10 cellular contexts compared by ENCODE assay signal in genomic region chr1:232655041-232655745, GRCh38. TPM values are rescaled to one million over a fixed set of nuclear protein-coding genes. Genes with fewer than 3 reads are reported as not detected.
DNase-seq lines count a peak whose midpoint lies in the region; ATAC-seq and TF ChIP-seq lines count a peak whose summit lies in the region.
"Had no signal": no experiment of that assay in that cellular context is flagged by ENCODE, and none has a peak within 500 bp of the region (broad histone marks: within the 10 kb centered on the region; RNA-seq: fewer than 3 reads in every experiment).

No MANE protein-coding gene starts in this region.

- H3K27me3 Mint-ChIP-seq in natural killer cell (ENCODE audit: low read depth in 2 of 2) (peaks cover 11 to 39% of the 10 kb centered on the region in 2 donors), osteocyte (ENCODE audit: unreplicated experiment) (peaks cover 39% of the 10 kb centered on the region)

- H3K9me3 Mint-ChIP-seq in natural killer cell (no peaks in the 10 kb centered on the region), osteocyte (ENCODE audit: unreplicated experiment) (no peaks in the 10 kb centered on the region)

- intact Hi-C loops in natural killer cell (cut with micrococcal nuclease) = no loop called here

- H3K27ac Mint-ChIP-seq in natural killer cell (no peak overlapping the region), osteocyte (ENCODE audit: unreplicated experiment) (no peak overlapping the region)

- H3K4me3 Mint-ChIP-seq in natural killer cell = no peak overlapping the region
- H3K4me3 Mint-ChIP-seq in osteocyte (ENCODE audit: unreplicated experiment) = no peak overlapping the region

- H3K36me3 Mint-ChIP-seq in natural killer cell = no peaks in the 10 kb centered on the region
- no peaks in the 10 kb centered on the region for H3K36me3 Mint-ChIP-seq in osteocyte (ENCODE audit: unreplicated experiment)

- TF ChIP-seq CTCF in natural killer cell (IDR thresholded peaks at IDR 0.05) = no peak
- no peak for TF ChIP-seq CTCF in osteocyte (IDR thresholded peaks at IDR 0.05)

- ATAC-seq in GM19043 (IDR thresholded peaks at IDR 0.05; ENCODE audit: low read depth, unreplicated experiment) = peak; percentile 91
- ATAC-seq in HG03064 (IDR thresholded peaks at IDR 0.05; ENCODE audit: low read depth, unreplicated experiment) = peak; percentile 73
- ATAC-seq in natural killer cell = peak in 2 of 3 donors; percentile 35 to 66

- peak; percentile 82 for DNase-seq in NCI-H510A (lab: John Stamatoyannopoulos, UW)
- DNase-seq in natural killer cell = no peak
- DNase-seq in activated CD8-positive, alpha-beta memory T cell treated with anti-CD3 and anti-CD28 coated beads for 24 hours = no peak
- no peak for DNase-seq in activated CD4-positive, CD25-positive, alpha-beta regulatory T cell (lab: John Stamatoyannopoulos, UW)
- DNase-seq in GM03348 (ENCODE audit: low spot score) = no peak
- DNase-seq in osteocyte (ENCODE audit: extremely low spot score, unreplicated experiment) = no peak
- DNase-seq: anterior cingulate cortex, HCEC 1CT had no signal

- peaks cover 8 to 14% of the 10 kb centered on the region in 2 donors for H3K4me1 Mint-ChIP-seq in natural killer cell
- peaks cover 8% of the 10 kb centered on the region for H3K4me1 Mint-ChIP-seq in osteocyte (ENCODE audit: unreplicated experiment)

RNA-seq across cellular contexts. Expression of gene SIPA1L2, which starts 25.3 kb away (rescaled TPM):
- total RNA-seq in natural killer cell (1 to 10 TPM; 1.5 to 2.3 (median 1.6) TPM), osteocyte (12.3 and 14.5 TPM in 2 replicates)
